19 cellular contexts compared by ENCODE assay signal in the genomic region with DNA sequence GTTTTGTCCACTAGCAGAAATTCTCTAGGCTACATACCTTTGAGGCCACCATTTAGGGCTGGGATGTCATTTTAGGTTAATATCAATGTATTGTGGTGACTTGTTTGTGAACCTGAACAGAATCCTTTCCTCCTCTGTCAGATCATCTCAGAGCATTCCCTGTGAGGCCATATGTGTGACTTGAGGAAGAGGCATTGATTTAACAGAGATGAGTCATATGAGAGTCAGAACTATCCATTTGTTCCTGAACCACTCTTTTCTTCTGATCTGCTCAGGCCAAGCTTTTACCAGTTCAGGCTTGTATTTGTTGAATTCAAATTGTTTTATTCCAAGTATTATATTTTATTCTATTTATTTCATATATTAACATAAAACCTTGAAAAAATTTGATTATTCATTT. TPM values are rescaled to one million over a fixed set of nuclear protein-coding genes. Genes with fewer than 3 reads are reported as not detected.
DNase-seq lines count a peak whose midpoint lies in the region.
"Had no signal": no experiment of that assay in that cellular context is flagged by ENCODE, and none has a peak within 500 bp of the region (broad histone marks: within the 10 kb centered on the region; RNA-seq: fewer than 3 reads in every experiment).

No MANE protein-coding gene starts in this region.

- DNase-seq in HT1080 (ENCODE audit: low read depth) (peak; percentile 59), RKO (ENCODE audit: low spot score) (peak; percentile 2), dermis blood vessel endothelial cell (no peak), ureter (ENCODE audit: low spot score) (no peak)
- DNase-seq in activated CD4-positive, alpha-beta T cell treated with anti-CD3 and anti-CD28 coated beads for 48 hours: no peak
- DNase-seq: 8988T; ACHN; BE2C; C1 segment of cervical spinal cord; Caco-2; Calu3; CD4-positive, alpha-beta memory T cell; CD4-positive, CD25-positive, alpha-beta regulatory T cell; CD8-positive, alpha-beta memory T cell; DMS79 treated with DMSO at 0.1 percent for 48 hours; GF-D8 had no signal

RNA-seq across cellular contexts. Expression of gene OR4C6, which starts 6.9 kb away (rescaled TPM):
- total RNA-seq in HT1080 (2014; rRNA removed; shearing (Covaris generic)): 0.10 TPM in 1 of 2 replicates, not detected in the other
- polyA plus RNA-seq in HT1080 (2015; cell fraction: cytosol; rRNA removed): 0.07 TPM in 1 of 2 replicates, not detected in the other
- 0.23 TPM in 1 of 2 replicates, not detected in the other for polyA plus RNA-seq in HT1080 (2015; cell fraction: nucleus; rRNA removed)
- total RNA-seq in dermis blood vessel endothelial cell (not detected in 2 replicates), ureter (not detected)
- total RNA-seq: A673; Caco-2; CD4-positive, alpha-beta memory T cell; CD4-positive, CD25-positive, alpha-beta regulatory T cell; CD8-positive, alpha-beta memory T cell had no signal
- polyA plus RNA-seq: AG04450; CD14-positive monocyte; CD4-positive, alpha-beta memory T cell; CD4-positive, CD25-positive, alpha-beta regulatory T cell; CD8-positive, alpha-beta memory T cell had no signal

RNA-seq across cellular contexts. Expression of gene OR4S2, which starts 7.0 kb away (rescaled TPM):
- not detected in 2 replicates for total RNA-seq in HT1080 (2014; rRNA removed; shearing (Covaris generic))
- not detected in 2 replicates for polyA plus RNA-seq in HT1080 (2015; cell fraction: cytosol; rRNA removed)
- polyA plus RNA-seq in HT1080 (2015; cell fraction: nucleus; rRNA removed): not detected in 2 replicates
- total RNA-seq in dermis blood vessel endothelial cell: not detected in 2 replicates
- total RNA-seq in ureter: not detected
- total RNA-seq: A673; Caco-2; Calu3; CD4-positive, alpha-beta memory T cell; CD4-positive, CD25-positive, alpha-beta regulatory T cell; CD8-positive, alpha-beta memory T cell had no signal
- polyA plus RNA-seq: AG04450; CD14-positive monocyte; CD4-positive, alpha-beta memory T cell; CD4-positive, CD25-positive, alpha-beta regulatory T cell; CD8-positive, alpha-beta memory T cell had no signal

RNA-seq across cellular contexts. Expression of gene OR4P4, which starts 20.2 kb away (rescaled TPM):
- not detected in 2 replicates for total RNA-seq in HT1080 (2014; rRNA removed; shearing (Covaris generic))
- polyA plus RNA-seq in HT1080 (2015; cell fraction: cytosol; rRNA removed): not detected in 2 replicates
- not detected in 2 replicates for polyA plus RNA-seq in HT1080 (2015; cell fraction: nucleus; rRNA removed)
- total RNA-seq in dermis blood vessel endothelial cell (not detected in 2 replicates), ureter (not detected)
- total RNA-seq: A673; Caco-2; Calu3; CD4-positive, alpha-beta memory T cell; CD4-positive, CD25-positive, alpha-beta regulatory T cell; CD8-positive, alpha-beta memory T cell had no signal
- polyA plus RNA-seq: AG04450; CD14-positive monocyte; CD4-positive, alpha-beta memory T cell; CD4-positive, CD25-positive, alpha-beta regulatory T cell; CD8-positive, alpha-beta memory T cell had no signal

RNA-seq across cellular contexts. Expression of gene OR4C11, which starts 47.7 kb away (rescaled TPM):
- not detected in 2 replicates for total RNA-seq in HT1080 (2014; rRNA removed; shearing (Covaris generic))
- polyA plus RNA-seq in HT1080 (2015; cell fraction: cytosol; rRNA removed): not detected in 2 replicates
- polyA plus RNA-seq in HT1080 (2015; cell fraction: nucleus; rRNA removed): not detected in 2 replicates
- not detected in 2 replicates for total RNA-seq in dermis blood vessel endothelial cell
- total RNA-seq in ureter: not detected
- total RNA-seq: A673; Caco-2; Calu3; CD4-positive, alpha-beta memory T cell; CD4-positive, CD25-positive, alpha-beta regulatory T cell; CD8-positive, alpha-beta memory T cell had no signal
- polyA plus RNA-seq: AG04450; CD14-positive monocyte; CD4-positive, alpha-beta memory T cell; CD4-positive, CD25-positive, alpha-beta regulatory T cell; CD8-positive, alpha-beta memory T cell had no signal

Comparison
In these comparisons a context has a peak if more than half of its experiments do, and no peak if none do; other contexts are left out.
1. DNase-seq: peak in HT1080 (single experiment) and RKO (single experiment); none in activated CD4-positive, alpha-beta T cell treated with anti-CD3 and anti-CD28 coated beads for 48 hours (single experiment), dermis blood vessel endothelial cell (single experiment) and ureter (single experiment).